8 cellular contexts compared by ENCODE assay signal in the genomic region with DNA sequence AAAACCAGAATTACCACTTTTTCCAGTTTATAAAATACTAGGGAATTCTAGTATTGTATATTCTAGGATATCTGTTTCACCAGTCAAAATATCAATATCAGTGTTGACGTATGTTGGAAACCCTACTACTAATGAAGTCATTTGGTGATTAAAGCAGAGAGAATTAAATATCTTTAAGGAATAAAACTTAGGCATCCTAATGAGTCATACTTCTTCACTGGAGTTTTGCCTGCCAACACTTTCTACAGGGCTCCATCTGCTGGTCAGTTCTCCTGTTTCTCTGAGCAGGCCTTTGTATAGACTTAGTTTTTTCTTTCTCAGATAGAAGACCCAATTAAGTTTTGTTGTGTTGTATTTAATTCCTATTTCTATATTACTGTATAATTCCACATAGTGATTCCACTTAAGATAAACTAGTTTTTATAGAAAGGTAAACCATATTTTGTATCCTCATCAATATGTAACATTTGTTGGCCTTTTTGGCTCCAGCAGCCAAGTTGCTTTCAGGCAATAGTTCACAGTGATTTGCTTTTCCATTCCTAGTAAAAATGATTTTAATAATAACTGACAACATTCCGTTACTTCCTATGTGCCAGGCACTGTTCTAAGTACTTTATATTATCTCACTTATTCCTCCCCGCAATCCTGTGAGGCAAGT. TPM values are rescaled to one million over a fixed set of nuclear protein-coding genes. Genes with fewer than 3 reads are reported as not detected.
DNase-seq lines count a peak whose midpoint lies in the region; ATAC-seq, FAIRE-seq and TF ChIP-seq lines count a peak whose summit lies in the region.

No MANE protein-coding gene starts in this region.

- no peak for TF ChIP-seq EP300 in sigmoid colon (IDR thresholded peaks at IDR 0.05)

- WGBS in sigmoid colon, 2 donors = 53 to 65% methylated on average over 3 of the region's 3 CpGs

- no peaks in the 10 kb centered on the region for H3K9me3 ChIP-seq in sigmoid colon

- intact Hi-C loops in left cardiac atrium (cut with DNase I) = loop anchor here (1.0 to 5.0 kb wide), 3 partner anchors 88 to 136 kb away; partner anchors contain the start of gene FAM241A (in 1 of the 2)
- intact Hi-C loops in sigmoid colon (cut with DNase I) = loop anchor here (1.0 to 10.0 kb wide), 3 partner anchors 52 to 400 kb away; partner anchors contain the start of genes LARP7, TIFA and ZGRF1

- DNase-seq in D721Med (ENCODE audit: insufficient read length, low spot score) (peak; percentile 28), HS-5 (ENCODE audit: low read depth) (peak; percentile 77), RCC 7860 (ENCODE audit: low spot score) (peak; percentile 63), amniotic stem cell (lab: John Stamatoyannopoulos, UW) (peak; percentile 65), left cardiac atrium (peak; percentile 65), sigmoid colon (peak; percentile 74)

- no peak for ATAC-seq in left cardiac atrium
- no peak for ATAC-seq in HG02884 (IDR thresholded peaks at IDR 0.05; ENCODE audit: unreplicated experiment)
- ATAC-seq in GM21576 (IDR thresholded peaks at IDR 0.05; ENCODE audit: unreplicated experiment) = no peak

- H3K27ac ChIP-seq in sigmoid colon = no peak overlapping the region

- peak; percentile 73 for TF ChIP-seq CTCF in D721Med (IDR thresholded peaks at IDR 0.05; ENCODE audit: insufficient read depth, missing control alignments)
- peak; percentile 55 to 73 (median 68) for TF ChIP-seq CTCF in sigmoid colon (IDR thresholded peaks at IDR 0.05)

- H3K27me3 ChIP-seq in sigmoid colon = no peaks in the 10 kb centered on the region

- no peak for TF ChIP-seq POLR2A in sigmoid colon (IDR thresholded peaks at IDR 0.05)

- FAIRE-seq in D721Med (lab: Jason Lieb, UNC) (no peak), RCC 7860 (lab: Jason Lieb, UNC) (peak; percentile 84)

- peaks cover 0 to 26% (median 12%) of the 10 kb centered on the region in 4 donors for H3K4me1 ChIP-seq in sigmoid colon

- H3K4me3 ChIP-seq in sigmoid colon = no peak overlapping the region

- no peaks in the 10 kb centered on the region for H3K36me3 ChIP-seq in sigmoid colon

RNA-seq across cellular contexts. Expression of gene AP1AR, which starts 3.5 kb away (rescaled TPM):
- total RNA-seq in left cardiac atrium = 10 to 100 TPM in 1 of 2 donors, 1 to 10 TPM in 1; 9.6 to 13.6 TPM
- total RNA-seq in sigmoid colon = 10 to 100 TPM in 3 of 4 donors, 1 to 10 TPM in 1; 6.9 to 20.7 (median 18.9) TPM
- polyA plus RNA-seq in sigmoid colon = 10 to 100 TPM; 16.8 to 36.3 (median 35.4) TPM

RNA-seq across cellular contexts. Expression of gene TIFA, which starts 50.6 kb away (rescaled TPM):
- total RNA-seq in left cardiac atrium (10 to 100 TPM; 12.4 to 23.4 TPM), sigmoid colon (1 to 10 TPM; 1.1 to 7.9 (median 3.7) TPM)
- 10 to 100 TPM in 1 of 3 donors, 1 to 10 TPM in 2; 6.0 to 13.5 (median 8.8) TPM for polyA plus RNA-seq in sigmoid colon
